ENCODE assay signal across 29 cellular contexts in genomic region chr9:69632768-69633167, GRCh38.
"Had no signal": no experiment of that assay in that cellular context is flagged by ENCODE, and none has a peak within 500 bp of the region (broad histone marks: within the 10 kb centered on the region; RNA-seq: fewer than 3 reads in every experiment).

No MANE protein-coding gene starts in this region.

- H3K9ac ChIP-seq: parathyroid adenoma had no signal

- H3K27me3 ChIP-seq: spleen, suprapubic skin, testis, tibial artery, transverse colon, upper lobe of right lung, uterus had no signal

- H2AFZ ChIP-seq: parathyroid adenoma had no signal

- H3K4me3 ChIP-seq: psoas muscle, skin epidermis, smooth muscle cell, spleen, suprapubic skin, testis, tibial artery, transverse colon, upper lobe of right lung, uterus had no signal

- ATAC-seq: naive thymus-derived CD8-positive, alpha-beta T cell; natural killer cell treated with Interleukin-12 subunit alpha and Interleukin-12 subunit beta and Interleukin-15 and Interleukin-18, amount 100 ng/mL, for 72 hours; psoas muscle; right cardiac atrium; sciatic nerve; stimulated activated memory B cell treated with anti-CD40 and anti-IgM and Interleukin-4, amounts not matched to agents 10 μg/mL and 1 μg/mL and 100 μg/mL, for 72 hours; stimulated activated naive CD8-positive, alpha-beta T cell treated with anti-CD3 and anti-CD28 coated beads, Interleukin-15, amount 100 ng/mL, for 72 hours; stimulated activated naive CD8-positive, alpha-beta T cell treated with anti-CD3 and anti-CD28 coated beads, Interleukin-15, Interleukin-2, amounts not matched to agents 100 U/mL and 50 U/mL, for 24 hours; upper lobe of right lung had no signal

- H3K9me3 ChIP-seq: neutrophil, psoas muscle, spleen, suprapubic skin, testis, tibial artery, transverse colon, upper lobe of right lung, uterus had no signal

- DNase-seq: naive thymus-derived CD8-positive, alpha-beta T cell; nephron progenitor cell; nucleus accumbens; posterior cingulate gyrus; psoas muscle; right cardiac atrium; spleen; stimulated activated CD4-positive, alpha-beta T cell treated with anti-CD3 and anti-CD28 coated beads, Interleukin-12 subunit alpha, Interleukin-12 subunit beta, amount 100 ng/mL, for 4 hours; stimulated activated CD4-positive, alpha-beta T cell treated with anti-CD3 and anti-CD28 coated beads, Interleukin-1b, Interleukin-23, amount 100 ng/mL, for 48 hours; stimulated activated CD4-positive, alpha-beta T cell treated with anti-CD3 and anti-CD28 coated beads, Interleukin-4, amount 100 ng/mL, for 1 hour; stimulated activated CD4-positive, alpha-beta T cell treated with anti-CD3 and anti-CD28 coated beads, Interleukin-4, amount 100 ng/mL, for 4 hours; stimulated activated CD8-positive, alpha-beta memory T cell treated with anti-CD3 and anti-CD28 coated beads, Interleukin-4, amount 100 ng/mL, for 48 hours; stimulated activated naive CD4-positive, alpha-beta T cell; stimulated activated naive CD8-positive, alpha-beta T cell treated with anti-CD3 and anti-CD28 coated beads, Interleukin-15, amount 100 ng/mL, for 72 hours; stimulated activated naive CD8-positive, alpha-beta T cell treated with anti-CD3 and anti-CD28 coated beads, Interleukin-15, Interleukin-2, amounts not matched to agents 100 U/mL and 50 U/mL, for 24 hours; substantia nigra; testis; tibial artery; transverse colon; upper lobe of right lung; uterus had no signal

- H3K27ac ChIP-seq: neutrophil, parathyroid adenoma, psoas muscle, skin epidermis, spleen, suprapubic skin, testis, tibial artery, transverse colon, upper lobe of right lung, uterus had no signal

- H3K4me1 ChIP-seq: parathyroid adenoma, spleen, suprapubic skin, testis, transverse colon, upper lobe of right lung, uterus had no signal

- H3K79me2 ChIP-seq: parathyroid adenoma had no signal

- H3K4me2 ChIP-seq: smooth muscle cell had no signal

- H3K36me3 ChIP-seq: neutrophil, spleen, suprapubic skin, tibial artery, transverse colon, upper lobe of right lung, uterus had no signal
